In genomic region chr3:149374391-149374790, GRCh38 we compare ENCODE assay signal across 19 cellular contexts. TPM values are rescaled to one million over a fixed set of nuclear protein-coding genes. Genes with fewer than 3 reads are reported as not detected.
DNase-seq lines count a peak whose midpoint lies in the region; ATAC-seq, FAIRE-seq and TF ChIP-seq lines count a peak whose summit lies in the region.
"Had no signal": no experiment of that assay in that cellular context is flagged by ENCODE, and none has a peak within 500 bp of the region (broad histone marks: within the 10 kb centered on the region; RNA-seq: fewer than 3 reads in every experiment).

No MANE protein-coding gene starts in this region.

- WGBS in mesenchymal stem cell = no CpG with 5 or more reads among the region's 1 CpG
- WGBS in testis, 2 donors = 42 to 73% methylated on average over 1 of the region's 1 CpG

- H3K36me3 ChIP-seq in mesenchymal stem cell (ENCODE audit: control insufficient read depth in 1 of 2, insufficient read depth in 2 of 2, low read depth in 1 of 2, low read length in 2 of 2) = peaks cover 9 to 13% of the 10 kb centered on the region in 2 experiments
- H3K36me3 ChIP-seq in testis (ENCODE audit: low read depth, missing control alignments) = no peaks in the 10 kb centered on the region
- H3K36me3 ChIP-seq: cardiac muscle cell had no signal

- no peak overlapping the region for H3K18ac ChIP-seq in mesenchymal stem cell (ENCODE audit: low read depth in 1 of 2, low read length in 2 of 2)

- H3K4me3 ChIP-seq in mesenchymal stem cell (ENCODE audit: insufficient read depth in 1 of 2, low read depth in 1 of 2, low read length in 2 of 2) (no peak overlapping the region), testis (no peak overlapping the region)
- H3K4me3 ChIP-seq: cardiac muscle cell had no signal

- TF ChIP-seq POLR2A in testis (IDR thresholded peaks at IDR 0.05) = no peak

- no peak overlapping the region for H4K91ac ChIP-seq in mesenchymal stem cell (ENCODE audit: low read length)

- H4K8ac ChIP-seq in mesenchymal stem cell (ENCODE audit: low read length) = no peak overlapping the region

- H3K14ac ChIP-seq in mesenchymal stem cell (ENCODE audit: low read length in 2 of 2) = no peak overlapping the region

- H2AK5ac ChIP-seq in mesenchymal stem cell (ENCODE audit: low read length, severe bottlenecking) = no peak overlapping the region

- intact Hi-C loops in testis (cut with DNase I; ENCODE audit: low total_unique reads) = no loop called here

- H3K79me1 ChIP-seq in mesenchymal stem cell (replicated peaks; ENCODE audit: low read length, poor library complexity, severe bottlenecking) = no peaks in the 10 kb centered on the region

- TF ChIP-seq CTCF in testis (IDR thresholded peaks at IDR 0.05) = no peak

- H3K9ac ChIP-seq in mesenchymal stem cell (ENCODE audit: low read length) = peak overlapping the region; percentile 1
- H3K9ac ChIP-seq: KMS-11 had no signal

- no peak overlapping the region for H2BK15ac ChIP-seq in mesenchymal stem cell (ENCODE audit: low read depth, poor library complexity, severe bottlenecking)

- no peak overlapping the region for H3K23ac ChIP-seq in mesenchymal stem cell (ENCODE audit: low read length in 2 of 2)

- H2AFZ ChIP-seq in mesenchymal stem cell (ENCODE audit: low read depth, low read length) = no peak overlapping the region

- no peak overlapping the region for H2BK12ac ChIP-seq in mesenchymal stem cell (ENCODE audit: low read length in 2 of 2)

- H3K9me3 ChIP-seq in mesenchymal stem cell (ENCODE audit: control insufficient read depth, low read length) = no peaks in the 10 kb centered on the region
- no peaks in the 10 kb centered on the region for H3K9me3 ChIP-seq in testis

- peaks cover 14% of the 10 kb centered on the region for H3K4me1 ChIP-seq in mesenchymal stem cell (ENCODE audit: control insufficient read depth, insufficient read depth, low read depth, low read length)
- peaks cover 15% of the 10 kb centered on the region for H3K4me1 ChIP-seq in testis

- ATAC-seq in GM21737 (IDR thresholded peaks at IDR 0.05; ENCODE audit: unreplicated experiment) = no peak
- no peak for ATAC-seq in GM21825 (IDR thresholded peaks at IDR 0.05; ENCODE audit: unreplicated experiment)
- ATAC-seq in GM21528 (IDR thresholded peaks at IDR 0.05; ENCODE audit: low FRiP score, unreplicated experiment) = no peak

- no peaks in the 10 kb centered on the region for H3K27me3 ChIP-seq in mesenchymal stem cell (ENCODE audit: control insufficient read depth in 1 of 2, insufficient read depth in 1 of 2, low read length in 2 of 2)
- no peaks in the 10 kb centered on the region for H3K27me3 ChIP-seq in testis
- H3K27me3 ChIP-seq: cardiac muscle cell had no signal

- no peak overlapping the region for H2BK5ac ChIP-seq in mesenchymal stem cell (ENCODE audit: low read depth, low read length, poor library complexity, severe bottlenecking)

- H3K4ac ChIP-seq in mesenchymal stem cell (ENCODE audit: low read depth in 1 of 2, low read length in 2 of 2) = no peak overlapping the region

- DNase-seq in M059J (ENCODE audit: low read depth) (peak; percentile 20), dermis blood vessel endothelial cell (peak; percentile 29), mesenchymal stem cell (no peak), testis (no peak)
- DNase-seq: activated CD4-positive, alpha-beta T cell treated with anti-CD3 and anti-CD28 coated beads, Interleukin-2, amount 10 ng/mL, durations not matched to agents 7 days and 5 days; activated effector memory CD4-positive, alpha-beta T cell treated with Interleukin-2 at 50 U/mL for 16 hours; CD4-positive, CD25-positive, alpha-beta regulatory T cell; glutamatergic neuron; NCI-H1105; NCI-H2081; SHP77; stimulated activated CD4-positive, alpha-beta T cell treated with anti-CD3 and anti-CD28 coated beads, Interleukin-4, amount 100 ng/mL, for 1 hour had no signal

- no peak overlapping the region for H2BK120ac ChIP-seq in mesenchymal stem cell (ENCODE audit: low read depth, low read length)

- no peak overlapping the region for H3K4me2 ChIP-seq in mesenchymal stem cell (ENCODE audit: low read length, poor library complexity, severe bottlenecking)
- H3K4me2 ChIP-seq: KMS-11 had no signal

- H3K27ac ChIP-seq in mesenchymal stem cell (ENCODE audit: low read length, poor library complexity, severe bottlenecking) = no peak overlapping the region
- H3K27ac ChIP-seq in testis = peak overlapping the region in 1 of 2 donors; percentile 52
- H3K27ac ChIP-seq: cardiac muscle cell, KMS-11 had no signal

- peak; percentile 51 for FAIRE-seq in A204.1 (lab: Jason Lieb, UNC)
- FAIRE-seq: GM12892 had no signal

RNA-seq across cellular contexts. Expression of gene TM4SF1, which starts 3.1 kb away (rescaled TPM):
- 188 and 207 TPM in 2 replicates for total RNA-seq in M059J (2014; rRNA removed; shearing (Covaris generic))
- 921 and 1,047 TPM in 2 replicates for total RNA-seq in dermis blood vessel endothelial cell
- polyA plus RNA-seq in mesenchymal stem cell (2013, experiment 1 of 2) = 80.3 TPM
- 86.8 TPM for polyA plus RNA-seq in mesenchymal stem cell (2013, experiment 2 of 2)
- total RNA-seq in testis = 10 to 100 TPM; 16.2 to 24.9 TPM
- polyA plus RNA-seq in testis (ENCODE audit: insufficient read depth, low read depth, low replicate concordance) = 62.7 TPM
- total RNA-seq: activated CD4-positive, alpha-beta T cell treated with anti-CD3 and anti-CD28 coated beads, Interleukin-2, amount 10 ng/mL, durations not matched to agents 7 days and 5 days had no signal
- polyA plus RNA-seq: CD4-positive, CD25-positive, alpha-beta regulatory T cell had no signal

RNA-seq across cellular contexts. Expression of gene TM4SF18, which starts 41.0 kb away (rescaled TPM):
- total RNA-seq in M059J (2014; rRNA removed; shearing (Covaris generic)) = 19.7 and 25.4 TPM in 2 replicates
- total RNA-seq in dermis blood vessel endothelial cell (363 and 529 TPM in 2 replicates), testis (1 to 10 TPM; 1.2 to 4.2 TPM)
- 0.94 TPM for polyA plus RNA-seq in mesenchymal stem cell (2013, experiment 1 of 2)
- polyA plus RNA-seq in mesenchymal stem cell (2013, experiment 2 of 2) = 0.88 TPM
- polyA plus RNA-seq in testis (ENCODE audit: insufficient read depth, low read depth, low replicate concordance) = 3.1 TPM
- total RNA-seq: activated CD4-positive, alpha-beta T cell treated with anti-CD3 and anti-CD28 coated beads, Interleukin-2, amount 10 ng/mL, durations not matched to agents 7 days and 5 days; CD4-positive, CD25-positive, alpha-beta regulatory T cell had no signal
- polyA plus RNA-seq: cardiac muscle cell; CD4-positive, CD25-positive, alpha-beta regulatory T cell had no signal

Comparison
In these comparisons a context has a peak if more than half of its experiments do, and no peak if none do; other contexts are left out.
1. DNase-seq: peak in M059J (single experiment) and dermis blood vessel endothelial cell (single experiment); none in mesenchymal stem cell (single experiment) and testis (single experiment).
2. RNA of gene TM4SF18, which starts 41.0 kb away (total RNA-seq): 363 to 529 TPM in dermis blood vessel endothelial cell; 19.7 to 25.4 TPM in M059J and 1.2 to 4.2 TPM in testis; every median in the first group is over 10 times any median in the second.